7 cellular contexts compared by ENCODE assay signal in the genomic region with DNA sequence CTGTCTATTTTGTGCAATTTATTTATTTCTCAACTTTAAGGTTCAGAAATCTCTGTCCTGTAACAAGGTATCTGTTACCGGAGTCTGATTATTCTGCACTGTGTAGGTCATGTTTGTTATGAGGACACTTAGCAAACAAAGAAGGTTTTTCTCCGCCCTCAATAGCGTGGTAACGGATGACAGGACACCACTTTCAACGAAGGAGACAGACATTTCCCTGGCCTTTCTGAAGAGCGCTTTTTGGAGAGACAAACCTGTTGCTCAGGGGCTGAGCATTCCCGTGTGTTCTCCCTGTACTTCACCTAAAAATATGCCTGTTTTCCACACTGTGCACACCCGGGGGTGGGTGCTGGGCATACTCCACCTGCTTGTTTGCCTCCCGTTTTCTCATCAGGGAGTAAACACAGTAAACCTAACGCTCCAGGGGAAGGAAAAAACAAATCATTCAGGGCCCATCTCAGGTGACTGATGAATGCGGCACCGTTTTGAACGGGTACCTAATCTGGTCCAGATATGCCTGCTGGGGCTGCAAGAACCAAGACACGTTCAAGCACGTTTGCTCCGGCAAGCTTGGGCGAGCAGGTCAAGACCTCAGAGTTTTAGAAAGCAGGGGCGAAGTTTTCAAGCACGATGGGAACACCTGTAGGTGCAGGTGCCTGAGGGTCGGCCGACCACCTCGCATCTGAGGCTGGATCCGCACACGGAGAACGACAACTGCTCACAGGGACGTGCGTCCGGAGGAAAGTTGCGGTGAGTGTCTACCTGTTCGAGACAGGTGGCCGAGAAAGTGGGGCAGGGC. TPM values are rescaled to one million over a fixed set of nuclear protein-coding genes. Genes with fewer than 3 reads are reported as not detected.
DNase-seq lines count a peak whose midpoint lies in the region; ATAC-seq and TF ChIP-seq lines count a peak whose summit lies in the region.

No MANE protein-coding gene starts in this region.

- intact Hi-C loops in ascending aorta (cut with DNase I) (no loop called here), posterior vena cava (cut with DNase I) (no loop called here)

- no peaks in the 10 kb centered on the region for H3K4me1 ChIP-seq in KMS-11 (ENCODE audit: low read depth, poor library complexity, severe bottlenecking)
- peaks cover 0 to 6% of the 10 kb centered on the region in 2 donors for H3K4me1 ChIP-seq in ascending aorta
- H3K4me1 ChIP-seq in stomach smooth muscle (ENCODE audit: control insufficient read depth, insufficient read depth, low read length) = peaks cover 12% of the 10 kb centered on the region

- H3K36me3 ChIP-seq in KMS-11 (ENCODE audit: insufficient read depth) = no peaks in the 10 kb centered on the region
- no peaks in the 10 kb centered on the region for H3K36me3 ChIP-seq in ascending aorta
- H3K36me3 ChIP-seq in stomach smooth muscle (ENCODE audit: control insufficient read depth in 2 of 2, insufficient read depth in 2 of 2, low read length in 2 of 2) = no peaks in the 10 kb centered on the region

- ATAC-seq in GM19395 (IDR thresholded peaks at IDR 0.05; ENCODE audit: unreplicated experiment) (peak; percentile 12), GM21381 (IDR thresholded peaks at IDR 0.05; ENCODE audit: unreplicated experiment) (no peak)

- DNase-seq in ascending aorta (ENCODE audit: low spot score in 2 of 2) (no peak), posterior vena cava (ENCODE audit: low spot score) (no peak)

- H3K9ac ChIP-seq in KMS-11 (peak overlapping the region; percentile 35; the same call in 1 of the 2 replicates), stomach smooth muscle (ENCODE audit: low read length in 2 of 2) (peak overlapping the region; percentile 44 to 60)

- H4K20me1 ChIP-seq in KMS-11 (ENCODE audit: insufficient read depth) = no peaks in the 10 kb centered on the region

- H3K9me3 ChIP-seq in ascending aorta (no peaks in the 10 kb centered on the region), stomach smooth muscle (ENCODE audit: control insufficient read depth in 2 of 2, low read length in 2 of 2) (no peaks in the 10 kb centered on the region)

- H3K27me3 ChIP-seq in KMS-11 (ENCODE audit: insufficient read depth, low read depth) (no peaks in the 10 kb centered on the region), ascending aorta (no peaks in the 10 kb centered on the region), layer of hippocampus (ENCODE audit: control insufficient read depth, insufficient read depth, low read length) (no peaks in the 10 kb centered on the region), stomach smooth muscle (ENCODE audit: control insufficient read depth in 1 of 2, insufficient read depth in 2 of 2, low read length in 2 of 2) (peaks cover 0 to 4% of the 10 kb centered on the region in 2 donors)

- peak overlapping the region; percentile 87 for H3K4me2 ChIP-seq in KMS-11

- peak overlapping the region; percentile 83 for H2AFZ ChIP-seq in KMS-11 (ENCODE audit: low read depth)

- no peaks in the 10 kb centered on the region for H3K79me2 ChIP-seq in KMS-11 (ENCODE audit: insufficient read depth, low read depth)

- H3K27ac ChIP-seq in KMS-11 = no peak overlapping the region
- no peak overlapping the region for H3K27ac ChIP-seq in ascending aorta
- peak overlapping the region; percentile 59 for H3K27ac ChIP-seq in layer of hippocampus (ENCODE audit: low read depth, low read length)
- H3K27ac ChIP-seq in stomach smooth muscle (ENCODE audit: low read length) = no peak overlapping the region

- H3K4me3 ChIP-seq in KMS-11 (IDR thresholded peaks at IDR 0.05; ENCODE audit: insufficient read depth, low read depth, low read length) (no peak overlapping the region), ascending aorta (peak overlapping the region; percentile 46 to 74), stomach smooth muscle (ENCODE audit: low read length in 2 of 2) (peak overlapping the region; percentile 74 to 76)

- TF ChIP-seq CTCF in KMS-11 (conservative IDR thresholded peaks at IDR 0.05; ENCODE audit: low read depth, low read length) (no peak), ascending aorta (IDR thresholded peaks at IDR 0.05) (no peak)

RNA-seq across cellular contexts. Expression of a gene that starts 0.9 kb away (rescaled TPM):
- total RNA-seq in ascending aorta (2.9 TPM), posterior vena cava (10 to 100 TPM in 1 of 2 donors, 1 to 10 TPM in 1; 5.4 to 10.9 TPM)
